Comparison of ENCODE assay signal across 19 cellular contexts in genomic region chr17:73261617-73261951, GRCh38. TPM values are rescaled to one million over a fixed set of nuclear protein-coding genes. Genes with fewer than 3 reads are reported as not detected.
DNase-seq lines count a peak whose midpoint lies in the region.
"Had no signal": no experiment of that assay in that cellular context is flagged by ENCODE, and none has a peak within 500 bp of the region (broad histone marks: within the 10 kb centered on the region; RNA-seq: fewer than 3 reads in every experiment).

A gene with protein sequence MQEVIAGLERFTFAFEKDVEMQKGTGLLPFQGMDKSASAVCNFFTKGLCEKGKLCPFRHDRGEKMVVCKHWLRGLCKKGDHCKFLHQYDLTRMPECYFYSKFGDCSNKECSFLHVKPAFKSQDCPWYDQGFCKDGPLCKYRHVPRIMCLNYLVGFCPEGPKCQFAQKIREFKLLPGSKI (minus strand): TSS chr17:73261880. CDS start chr17:73261818, 62 bp downstream.

- no peaks in the 10 kb centered on the region for H3K4me1 Mint-ChIP-seq in activated naive CD4-positive, alpha-beta T cell treated with anti-CD3 and anti-CD28 coated beads, Interleukin-2, amount 50 U/mL, for 24 hours
- no peaks in the 10 kb centered on the region for H3K4me1 Mint-ChIP-seq in activated naive CD4-positive, alpha-beta T cell treated with anti-CD3 and anti-CD28 coated beads, Interleukin-2, amount 10 ng/mL, durations not matched to agents 7 days and 5 days
- no peaks in the 10 kb centered on the region for H3K4me1 Mint-ChIP-seq in activated CD4-positive, alpha-beta memory T cell treated with anti-CD3 and anti-CD28 coated beads for 36 hours (ENCODE audit: low read depth)
- H3K4me1 Mint-ChIP-seq: activated CD4-positive, alpha-beta memory T cell treated with anti-CD3 and anti-CD28 coated beads, Interleukin-2, amount 10 ng/mL, durations not matched to agents 7 days and 5 days; activated T-helper 17 cell treated with anti-CD3 and anti-CD28 coated beads, Interleukin-2, amount 50 U/mL, for 72 hours; CD14-positive monocyte; memory B cell had no signal

- H3K4me1 ChIP-seq in iPS-15b (ENCODE audit: control insufficient read depth, insufficient read depth, low read length) = peaks cover 13% of the 10 kb centered on the region
- H3K4me1 ChIP-seq in neuron (ENCODE audit: insufficient read depth, low read length) = peaks cover 19% of the 10 kb centered on the region
- H3K4me1 ChIP-seq: psoas muscle had no signal

- POLR2A ChIA-PET in activated CD4-positive, alpha-beta memory T cell treated with anti-CD3 and anti-CD28 coated beads for 36 hours (lab: Charles Lee) = no interaction called here

- peaks cover 11% of the 10 kb centered on the region for H3K27me3 ChIP-seq in iPS-15b (ENCODE audit: control insufficient read depth, insufficient read depth, low read length)
- no peaks in the 10 kb centered on the region for H3K27me3 ChIP-seq in neuron (ENCODE audit: insufficient read depth, low read length)
- H3K27me3 ChIP-seq: MG63 had no signal

- no peaks in the 10 kb centered on the region for H3K9me3 Mint-ChIP-seq in activated naive CD4-positive, alpha-beta T cell treated with anti-CD3 and anti-CD28 coated beads, Interleukin-2, amount 50 U/mL, for 24 hours
- H3K9me3 Mint-ChIP-seq in activated naive CD4-positive, alpha-beta T cell treated with anti-CD3 and anti-CD28 coated beads, Interleukin-2, amount 10 ng/mL, durations not matched to agents 7 days and 5 days = no peaks in the 10 kb centered on the region
- H3K9me3 Mint-ChIP-seq in activated CD4-positive, alpha-beta memory T cell treated with anti-CD3 and anti-CD28 coated beads for 36 hours = no peaks in the 10 kb centered on the region
- H3K9me3 Mint-ChIP-seq: activated CD4-positive, alpha-beta memory T cell treated with anti-CD3 and anti-CD28 coated beads, Interleukin-2, amount 10 ng/mL, durations not matched to agents 7 days and 5 days; activated T-helper 17 cell treated with anti-CD3 and anti-CD28 coated beads, Interleukin-2, amount 50 U/mL, for 72 hours; memory B cell had no signal

- DNase-seq in activated naive CD4-positive, alpha-beta T cell treated with anti-CD3 and anti-CD28 coated beads, Interleukin-2, amount 10 ng/mL, durations not matched to agents 7 days and 5 days = no peak
- no peak for DNase-seq in COR-L47 (lab: John Stamatoyannopoulos, UW)
- DNase-seq in NCI-H226 = no peak
- DNase-seq in activated CD4-positive, alpha-beta memory T cell treated with anti-CD3 and anti-CD28 coated beads for 36 hours = no peak
- no peak for DNase-seq in germinal center (ENCODE audit: low spot score)
- DNase-seq: 8988T; activated CD4-positive, alpha-beta memory T cell treated with anti-CD3 and anti-CD28 coated beads, Interleukin-2, amount 10 ng/mL, durations not matched to agents 7 days and 5 days; MG63; NCI-H2107 had no signal

- H3K9ac ChIP-seq in iPS-15b (ENCODE audit: low read depth, low read length) = no peak within 1 kb of the TSS

- H3K36me3 Mint-ChIP-seq in activated naive CD4-positive, alpha-beta T cell treated with anti-CD3 and anti-CD28 coated beads, Interleukin-2, amount 50 U/mL, for 24 hours = no peaks in the 10 kb centered on the region
- no peaks in the 10 kb centered on the region for H3K36me3 Mint-ChIP-seq in activated naive CD4-positive, alpha-beta T cell treated with anti-CD3 and anti-CD28 coated beads, Interleukin-2, amount 10 ng/mL, durations not matched to agents 7 days and 5 days
- H3K36me3 Mint-ChIP-seq in activated CD4-positive, alpha-beta memory T cell treated with anti-CD3 and anti-CD28 coated beads for 36 hours = no peaks in the 10 kb centered on the region
- H3K36me3 Mint-ChIP-seq: CD14-positive monocyte, memory B cell had no signal

- no peaks in the 10 kb centered on the region for H3K9me3 ChIP-seq in iPS-15b (ENCODE audit: control insufficient read depth, insufficient read depth, low read length)
- no peaks in the 10 kb centered on the region for H3K9me3 ChIP-seq in neuron (ENCODE audit: low read length)
- H3K9me3 ChIP-seq: MG63, psoas muscle, thoracic aorta had no signal

- H3K4me3 Mint-ChIP-seq in activated naive CD4-positive, alpha-beta T cell treated with anti-CD3 and anti-CD28 coated beads, Interleukin-2, amount 50 U/mL, for 24 hours = no peak within 1 kb of the TSS
- no peak within 1 kb of the TSS for H3K4me3 Mint-ChIP-seq in activated naive CD4-positive, alpha-beta T cell treated with anti-CD3 and anti-CD28 coated beads, Interleukin-2, amount 10 ng/mL, durations not matched to agents 7 days and 5 days
- H3K4me3 Mint-ChIP-seq in activated CD4-positive, alpha-beta memory T cell treated with anti-CD3 and anti-CD28 coated beads for 36 hours = no peak within 1 kb of the TSS
- H3K4me3 Mint-ChIP-seq: activated CD4-positive, alpha-beta memory T cell treated with anti-CD3 and anti-CD28 coated beads, Interleukin-2, amount 10 ng/mL, durations not matched to agents 7 days and 5 days; activated T-helper 17 cell treated with anti-CD3 and anti-CD28 coated beads, Interleukin-2, amount 50 U/mL, for 72 hours; CD14-positive monocyte; memory B cell had no signal

- CTCF ChIA-PET in activated naive CD4-positive, alpha-beta T cell treated with anti-CD3 and anti-CD28 coated beads, Interleukin-2, amount 10 ng/mL, durations not matched to agents 7 days and 5 days (lab: Charles Lee) = interaction anchor here (1.6 kb wide), 1 partner anchor 108 kb away, joined by 5 read pairs; no protein-coding TSS in a partner anchor
- CTCF ChIA-PET in activated CD4-positive, alpha-beta memory T cell treated with anti-CD3 and anti-CD28 coated beads for 36 hours (lab: Charles Lee) = interaction anchor here (1.0 kb wide), 1 partner anchor 109 kb away, joined by 5 read pairs; no protein-coding TSS in a partner anchor

- no peaks in the 10 kb centered on the region for H3K27me3 Mint-ChIP-seq in activated naive CD4-positive, alpha-beta T cell treated with anti-CD3 and anti-CD28 coated beads, Interleukin-2, amount 50 U/mL, for 24 hours
- no peaks in the 10 kb centered on the region for H3K27me3 Mint-ChIP-seq in activated naive CD4-positive, alpha-beta T cell treated with anti-CD3 and anti-CD28 coated beads, Interleukin-2, amount 10 ng/mL, durations not matched to agents 7 days and 5 days
- H3K27me3 Mint-ChIP-seq in activated CD4-positive, alpha-beta memory T cell treated with anti-CD3 and anti-CD28 coated beads for 36 hours = no peaks in the 10 kb centered on the region
- H3K27me3 Mint-ChIP-seq: activated T-helper 17 cell treated with anti-CD3 and anti-CD28 coated beads, Interleukin-2, amount 50 U/mL, for 72 hours had no signal

- H3K27ac Mint-ChIP-seq in activated naive CD4-positive, alpha-beta T cell treated with anti-CD3 and anti-CD28 coated beads, Interleukin-2, amount 50 U/mL, for 24 hours = peak within 1 kb of the TSS; percentile 32
- H3K27ac Mint-ChIP-seq in activated naive CD4-positive, alpha-beta T cell treated with anti-CD3 and anti-CD28 coated beads, Interleukin-2, amount 10 ng/mL, durations not matched to agents 7 days and 5 days = no peak within 1 kb of the TSS
- no peak within 1 kb of the TSS for H3K27ac Mint-ChIP-seq in activated CD4-positive, alpha-beta memory T cell treated with anti-CD3 and anti-CD28 coated beads for 36 hours
- H3K27ac Mint-ChIP-seq: activated CD4-positive, alpha-beta memory T cell treated with anti-CD3 and anti-CD28 coated beads, Interleukin-2, amount 10 ng/mL, durations not matched to agents 7 days and 5 days; activated T-helper 17 cell treated with anti-CD3 and anti-CD28 coated beads, Interleukin-2, amount 50 U/mL, for 72 hours; memory B cell had no signal

- intact Hi-C loops in activated CD4-positive, alpha-beta memory T cell treated with anti-CD3 and anti-CD28 coated beads for 36 hours (cut with micrococcal nuclease) = no loop called here

- peak within 1 kb of the TSS; percentile 76 for H2AFZ ChIP-seq in neuron (ENCODE audit: low read depth, low read length)

- H3K36me3 ChIP-seq in iPS-15b (ENCODE audit: control insufficient read depth, insufficient read depth, low read length) = no peaks in the 10 kb centered on the region
- no peaks in the 10 kb centered on the region for H3K36me3 ChIP-seq in neuron (ENCODE audit: insufficient read depth, low read length)
- H3K36me3 ChIP-seq: MG63, thoracic aorta had no signal

- H3K4me3 ChIP-seq in iPS-15b (ENCODE audit: low read depth, low read length) = peak within 1 kb of the TSS; percentile 8
- H3K4me3 ChIP-seq in neuron (ENCODE audit: low read length) = no peak within 1 kb of the TSS
- H3K4me3 ChIP-seq: GM12878, MG63, psoas muscle, thoracic aorta had no signal

RNA-seq across cellular contexts. Expression of the gene that starts here (rescaled TPM):
- total RNA-seq in activated CD4-positive, alpha-beta memory T cell treated with anti-CD3 and anti-CD28 coated beads for 36 hours = not detected
- total RNA-seq: activated CD4-positive, alpha-beta memory T cell treated with anti-CD3 and anti-CD28 coated beads, Interleukin-2, amount 10 ng/mL, durations not matched to agents 7 days and 5 days; activated T-helper 17 cell treated with anti-CD3 and anti-CD28 coated beads, Interleukin-2, amount 50 U/mL, for 72 hours; Daoy; GM12878; psoas muscle; thoracic aorta had no signal
